17 cellular contexts compared by ENCODE assay signal in the genomic region with DNA sequence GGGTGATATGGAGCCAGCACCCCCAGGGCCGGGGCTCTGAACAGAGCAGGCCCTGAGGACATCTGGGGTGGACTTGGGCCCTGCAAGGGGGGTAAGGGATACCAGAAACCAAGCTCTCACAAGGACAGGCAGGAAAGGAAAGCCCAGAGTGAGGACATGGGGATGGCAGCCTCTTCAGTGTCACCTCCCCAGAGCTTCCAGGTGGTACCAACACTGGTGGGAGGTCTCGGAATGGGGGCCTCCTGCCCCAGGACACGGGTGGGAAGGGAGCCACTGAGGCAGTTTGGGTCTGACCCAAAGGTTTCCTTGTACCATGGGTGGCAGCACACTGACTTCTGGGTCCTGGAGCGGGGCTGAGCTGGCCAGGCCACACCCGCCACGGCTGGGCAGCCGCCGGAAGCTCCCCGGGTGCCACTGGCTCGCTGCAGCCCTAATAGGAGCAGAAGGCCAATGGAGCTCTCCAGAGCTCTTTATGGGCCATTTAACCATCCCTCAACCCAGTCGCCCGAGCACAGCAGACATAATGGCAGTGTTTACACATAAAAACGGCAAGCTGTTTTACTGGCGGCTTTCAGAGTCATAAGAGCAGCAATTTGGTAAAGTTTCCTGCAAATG. TPM values are rescaled to one million over a fixed set of nuclear protein-coding genes. Genes with fewer than 3 reads are reported as not detected.
A peak's percentile ranks its signal among the peaks of the same experiment; 100 is the strongest.
DNase-seq lines count a peak whose midpoint lies in the region; ATAC-seq and TF ChIP-seq lines count a peak whose summit lies in the region.
"Had no signal": no experiment of that assay in that cellular context is flagged by ENCODE, and none has a peak within 500 bp of the region (broad histone marks: within the 10 kb centered on the region; RNA-seq: fewer than 3 reads in every experiment).

No MANE protein-coding gene starts in this region.

- H3K36me3 ChIP-seq in upper lobe of right lung = peaks cover 29% of the 10 kb centered on the region

- H3K27me3 ChIP-seq in upper lobe of right lung = no peaks in the 10 kb centered on the region

- intact Hi-C loops in Right ventricle myocardium inferior (cut with DNase I) = no loop called here
- intact Hi-C loops in Right ventricle myocardium superior (cut with DNase I) = no loop called here
- intact Hi-C loops in left colon (cut with DNase I, micrococcal nuclease) = no loop called here
- intact Hi-C loops in upper lobe of right lung (cut with DNase I) = no loop called here

- no peak overlapping the region for H3K4me3 ChIP-seq in upper lobe of right lung
- H3K4me3 ChIP-seq: K562 had no signal

- H3K27ac ChIP-seq in upper lobe of right lung = no peak overlapping the region
- H3K27ac ChIP-seq: RWPE1, VCaP had no signal

- H3K4me1 ChIP-seq in upper lobe of right lung = no peaks in the 10 kb centered on the region

- DNase-seq in Right ventricle myocardium inferior (ENCODE audit: missing footprints) (peak; percentile 37), Right ventricle myocardium superior (no peak), NCI-H69 (lab: John Stamatoyannopoulos, UW) (peak; percentile 78), left colon (peak in 1 of 2 donors; percentile 10), upper lobe of right lung (peak; percentile 53), omental fat pad (ENCODE audit: low spot score) (no peak)
- DNase-seq in stimulated activated CD4-positive, alpha-beta T cell treated with anti-CD3 and anti-CD28 coated beads, Interleukin-2, amount 100 ng/mL, for 48 hours = no peak
- DNase-seq: activated CD4-positive, alpha-beta T cell treated with anti-CD3 and anti-CD28 coated beads, Interleukin-2, amount 10 ng/mL, durations not matched to agents 7 days and 5 days; activated gamma-delta T cell; left cardiac atrium; MM.1S; NCI-H187 treated with DMSO at 0.1 percent for 48 hours; NCI-H524 had no signal

- ATAC-seq in Right ventricle myocardium inferior (no peak), Right ventricle myocardium superior (ENCODE audit: poor library complexity) (no peak), left colon (peak; percentile 32), upper lobe of right lung (no peak), omental fat pad (ENCODE audit: low FRiP score) (no peak), GM21528 (IDR thresholded peaks at IDR 0.05; ENCODE audit: low FRiP score, unreplicated experiment) (no peak)
- ATAC-seq: K562, left cardiac atrium had no signal

- no peaks in the 10 kb centered on the region for H3K9me3 ChIP-seq in upper lobe of right lung

- TF ChIP-seq CTCF in upper lobe of right lung (IDR thresholded peaks at IDR 0.05) (no peak), omental fat pad (IDR thresholded peaks at IDR 0.05) (no peak)

RNA-seq across cellular contexts. Expression of gene PEPD, which starts 59.4 kb away (rescaled TPM):
- total RNA-seq in Right ventricle myocardium inferior (32.1 TPM), Right ventricle myocardium superior (29.6 TPM), left colon (10 to 100 TPM; 35.7 to 86.1 TPM), upper lobe of right lung (78.4 TPM), omental fat pad (10 to 100 TPM; 78.9 to 99.3 (median 89.8) TPM)

Comparison
In these comparisons a context has a peak if more than half of its experiments do, and no peak if none do; other contexts are left out.
1. DNase-seq: peak in Right ventricle myocardium inferior (single experiment), NCI-H69 (single experiment) and upper lobe of right lung (single experiment); none in Right ventricle myocardium superior (single experiment), omental fat pad (single experiment) and stimulated activated CD4-positive, alpha-beta T cell treated with anti-CD3 and anti-CD28 coated beads, Interleukin-2, amount 100 ng/mL, for 48 hours (0 of 2).